Comparison of ENCODE assay signal across 16 cellular contexts in genomic region chr12:563899-564298, GRCh38.
DNase-seq lines count a peak whose midpoint lies in the region; ATAC-seq and TF ChIP-seq lines count a peak whose summit lies in the region.
"Had no signal": no experiment of that assay in that cellular context is flagged by ENCODE, and none has a peak within 500 bp of the region (broad histone marks: within the 10 kb centered on the region; RNA-seq: fewer than 3 reads in every experiment).

No MANE protein-coding gene starts in this region.

- H3K27ac Mint-ChIP-seq in activated CD8-positive, alpha-beta memory T cell treated with anti-CD3 and anti-CD28 coated beads, Interleukin-2, amount 10 ng/mL, durations not matched to agents 7 days and 5 days, result peak overlapping the region; percentile 91
- peak overlapping the region; percentile 94 for H3K27ac Mint-ChIP-seq in activated naive CD8-positive, alpha-beta T cell

- H3K9me3 ChIP-seq in SK-N-SH, result no peaks in the 10 kb centered on the region
- H3K9me3 ChIP-seq: gastrocnemius medialis, HAP-1, pancreas, thyroid gland had no signal

- H3F3A ChIP-seq in SK-N-SH (replicated peaks; ENCODE audit: insufficient read depth), result no peaks in the 10 kb centered on the region

- no peaks in the 10 kb centered on the region for H3K9me2 ChIP-seq in SK-N-SH

- H3K9ac ChIP-seq in SK-N-SH, result no peak overlapping the region

- ATAC-seq in activated CD8-positive, alpha-beta memory T cell treated with anti-CD3 and anti-CD28 coated beads, Interleukin-2, amount 10 ng/mL, durations not matched to agents 7 days and 5 days, result peak; percentile 20
- ATAC-seq in GM19397 (IDR thresholded peaks at IDR 0.05; ENCODE audit: unreplicated experiment), result no peak
- ATAC-seq: gastrocnemius medialis had no signal

- peaks cover 2% of the 10 kb centered on the region for H3K27me3 Mint-ChIP-seq in activated CD8-positive, alpha-beta memory T cell treated with anti-CD3 and anti-CD28 coated beads, Interleukin-2, amount 10 ng/mL, durations not matched to agents 7 days and 5 days
- H3K27me3 Mint-ChIP-seq in activated naive CD8-positive, alpha-beta T cell, result no peaks in the 10 kb centered on the region

- DNase-seq in activated CD8-positive, alpha-beta memory T cell treated with anti-CD3 and anti-CD28 coated beads, Interleukin-2, amount 10 ng/mL, durations not matched to agents 7 days and 5 days, result no peak
- no peak for DNase-seq in activated CD8-positive, alpha-beta memory T cell treated with anti-CD3 and anti-CD28 coated beads for 24 hours
- DNase-seq in KG1 (lab: John Stamatoyannopoulos, UW), result peak; percentile 69
- DNase-seq in SK-N-SH, result no peak
- no peak for DNase-seq in mucosa of gallbladder (ENCODE audit: low spot score)
- DNase-seq: DMS 273 treated with DMSO at 0.1 percent for 48 hours, gastrocnemius medialis, NCI-H2029, SHP77, thyroid gland, WERI-Rb-1 had no signal

- no peaks in the 10 kb centered on the region for H3K36me3 Mint-ChIP-seq in activated CD8-positive, alpha-beta memory T cell treated with anti-CD3 and anti-CD28 coated beads, Interleukin-2, amount 10 ng/mL, durations not matched to agents 7 days and 5 days
- H3K36me3 Mint-ChIP-seq in activated naive CD8-positive, alpha-beta T cell, result no peaks in the 10 kb centered on the region

- no peak for TF ChIP-seq EP300 in SK-N-SH (IDR thresholded peaks at IDR 0.05; ENCODE audit: borderline replicate concordance in 1 of 2, low read depth in 1 of 2, low read length in 1 of 2)

- H3K27me3 ChIP-seq in SK-N-SH (ENCODE audit: insufficient read depth), result no peaks in the 10 kb centered on the region; the same call in 1 of the 2 replicates
- H3K27me3 ChIP-seq: gastrocnemius medialis, pancreas had no signal

- H3K79me2 ChIP-seq in SK-N-SH (ENCODE audit: insufficient read depth), result no peaks in the 10 kb centered on the region

- no peaks in the 10 kb centered on the region for H3K9me3 Mint-ChIP-seq in activated CD8-positive, alpha-beta memory T cell treated with anti-CD3 and anti-CD28 coated beads, Interleukin-2, amount 10 ng/mL, durations not matched to agents 7 days and 5 days (ENCODE audit: low read depth)
- H3K9me3 Mint-ChIP-seq in activated naive CD8-positive, alpha-beta T cell (ENCODE audit: low read depth), result no peaks in the 10 kb centered on the region

- H2AFZ ChIP-seq in SK-N-SH (ENCODE audit: low read depth), result no peak overlapping the region

- no peak for TF ChIP-seq CTCF in SK-N-SH (IDR thresholded peaks at IDR 0.05)

- H4K20me1 ChIP-seq in SK-N-SH (ENCODE audit: insufficient read depth), result no peaks in the 10 kb centered on the region

- H3K27ac ChIP-seq in skin epidermis (peak overlapping the region in 12 of 21 experiments; percentile 15 to 89 (median 59)), SK-N-SH (ENCODE audit: low read depth in 2 of 2, low read length in 1 of 2) (no peak overlapping the region)
- H3K27ac ChIP-seq: gastrocnemius medialis, pancreas, thyroid gland, WERI-Rb-1 had no signal

- no peak overlapping the region for H3K4me2 ChIP-seq in SK-N-SH

- peaks cover 0 to 16% of the 10 kb centered on the region in 2 experiments; a peak in 1 of 4 replicates for H3K4me1 ChIP-seq in SK-N-SH (ENCODE audit: control insufficient read depth in 1 of 2, insufficient read depth in 2 of 2, low read depth in 1 of 2, low read length in 1 of 2)
- H3K4me1 ChIP-seq: gastrocnemius medialis, HAP-1, pancreas, thyroid gland had no signal

- CTCF ChIA-PET in activated CD8-positive, alpha-beta memory T cell treated with anti-CD3 and anti-CD28 coated beads, Interleukin-2, amount 10 ng/mL, durations not matched to agents 7 days and 5 days (lab: Charles Lee), result interaction anchor here (0.6 to 3.6 kb wide), 6 partner anchors 12 to 829 kb away, joined by 3 to 22 read pairs (median 5); no protein-coding TSS in a partner anchor
- CTCF ChIA-PET in SK-N-SH (lab: Yijun Ruan, JAX), result interaction anchor here (3.6 to 9.5 kb wide), 2 partner anchors 17 to 188 kb away, joined by 23 to 136 read pairs; partner anchors contain the start of gene WNK1

- WGBS in SK-N-SH (ENCODE audit: low lambda C conversion rate), result 74% methylated on average over 5 of the region's 5 CpGs

- H3K4me3 ChIP-seq in skin epidermis (no peak overlapping the region), SK-N-SH (ENCODE audit: low read depth in 2 of 2, low read length in 1 of 2) (no peak overlapping the region)
- H3K4me3 ChIP-seq: gastrocnemius medialis, HAP-1, pancreas, thyroid gland had no signal

- no peaks in the 10 kb centered on the region for H3K36me3 ChIP-seq in SK-N-SH (replicated peaks in 1 of 2; ENCODE audit: control insufficient read depth in 1 of 2, insufficient read depth in 2 of 2, low read length in 1 of 2)
- H3K36me3 ChIP-seq: gastrocnemius medialis, HAP-1, pancreas, thyroid gland, WERI-Rb-1 had no signal

- no peak for TF ChIP-seq RAD21 in SK-N-SH (IDR thresholded peaks at IDR 0.05; ENCODE audit: low read length)

- H3K4me3 Mint-ChIP-seq in activated CD8-positive, alpha-beta memory T cell treated with anti-CD3 and anti-CD28 coated beads, Interleukin-2, amount 10 ng/mL, durations not matched to agents 7 days and 5 days, result peak overlapping the region; percentile 68
- H3K4me3 Mint-ChIP-seq in activated naive CD8-positive, alpha-beta T cell, result peak overlapping the region; percentile 86

- POLR2A ChIA-PET in SK-N-SH (lab: Yijun Ruan, JAX), result no interaction called here

- peaks cover 42% of the 10 kb centered on the region for H3K4me1 Mint-ChIP-seq in activated CD8-positive, alpha-beta memory T cell treated with anti-CD3 and anti-CD28 coated beads, Interleukin-2, amount 10 ng/mL, durations not matched to agents 7 days and 5 days
- H3K4me1 Mint-ChIP-seq in activated naive CD8-positive, alpha-beta T cell (ENCODE audit: low read depth), result peaks cover 69% of the 10 kb centered on the region

TF ChIP-seq in SK-N-SH, 30 proteins besides CTCF, POLR2A, EP300 and RAD21:
- TF ChIP-seq FOXJ3 (CRISPR knock-in tag; IDR thresholded peaks at IDR 0.05) (no peak), POLR2AphosphoS5 (IDR thresholded peaks at IDR 0.05; ENCODE audit: low read depth, low read length) (no peak), TEAD4 (IDR thresholded peaks at IDR 0.05; ENCODE audit: borderline replicate concordance, insufficient read depth) (no peak), USF1 (IDR thresholded peaks at IDR 0.05; ENCODE audit: borderline replicate concordance, low read depth) (no peak), TAF1 (IDR thresholded peaks at IDR 0.05; ENCODE audit: borderline replicate concordance, low read depth, low read length) (no peak), SIN3A (IDR thresholded peaks at IDR 0.05; ENCODE audit: borderline replicate concordance, low read depth, low read length) (no peak), MAX (IDR thresholded peaks at IDR 0.05; ENCODE audit: low read depth) (no peak), JUND (IDR thresholded peaks at IDR 0.05) (no peak), SMC3 (IDR thresholded peaks at IDR 0.05; ENCODE audit: low read depth, low read length) (no peak), RXRA (IDR thresholded peaks at IDR 0.05; ENCODE audit: borderline replicate concordance, low read depth) (no peak), USF2 (IDR thresholded peaks at IDR 0.05; ENCODE audit: borderline replicate concordance, low read depth, low read length) (no peak), TCF12 (IDR thresholded peaks at IDR 0.05) (no peak), RCOR1 (IDR thresholded peaks at IDR 0.05; ENCODE audit: low read length) (no peak)
TF ChIP-seq in SK-N-SH: peak in this region for 0.

Comparison
In these comparisons a context has a peak if more than half of its experiments do, and no peak if none do; other contexts are left out.
1. H3K27ac ChIP-seq: peak in skin epidermis (12 of 21); none in SK-N-SH (0 of 2).